ENCODE assay signal across 8 cellular contexts in the genomic region with DNA sequence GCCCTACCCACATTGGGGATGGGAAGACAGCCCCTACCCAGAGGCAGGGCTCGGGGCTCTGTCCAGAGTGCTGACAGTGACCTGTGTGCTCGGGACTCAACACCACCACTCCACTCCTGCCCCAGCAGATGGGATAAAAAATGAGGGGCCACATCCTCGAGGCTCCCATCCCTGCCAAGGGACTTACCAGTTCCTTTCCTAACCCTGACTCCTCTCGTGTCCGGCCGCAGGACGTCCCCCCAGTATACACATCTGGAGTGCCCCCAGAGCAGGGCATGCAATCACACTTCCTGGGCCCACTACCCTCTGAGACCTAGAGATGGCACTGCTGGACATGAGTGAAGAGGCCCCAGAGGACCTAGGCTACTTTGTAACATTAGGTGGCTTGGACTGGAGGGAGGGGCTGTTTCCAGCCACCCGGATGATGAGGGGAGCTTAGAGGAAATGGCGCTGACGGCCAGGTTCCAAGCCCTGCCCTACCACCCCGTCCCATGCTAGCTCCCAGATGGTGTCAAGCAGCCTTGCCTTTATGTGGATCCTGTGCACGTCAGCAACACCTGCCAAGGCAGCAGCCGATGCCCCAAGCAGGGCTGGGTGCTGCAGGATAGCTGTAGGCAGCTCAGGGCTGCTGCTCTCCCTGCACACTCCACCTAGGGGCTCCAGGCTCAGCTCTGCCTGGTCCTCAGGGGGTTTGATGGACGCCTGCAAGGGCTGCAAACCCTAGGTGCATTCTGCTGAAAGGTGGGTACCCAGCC.
DNase-seq lines count a peak whose midpoint lies in the region; ATAC-seq and TF ChIP-seq lines count a peak whose summit lies in the region.

No MANE protein-coding gene starts in this region.

- H3K36me3 ChIP-seq in Karpas-422 (ENCODE audit: insufficient read depth, low read length) = no peaks in the 10 kb centered on the region

- H3K4me3 ChIP-seq in HFF-Myc (replicated peaks; ENCODE audit: low read depth, low read length) (no peak overlapping the region), Karpas-422 (ENCODE audit: low read length) (no peak overlapping the region)

- H3K9me3 ChIP-seq in T-helper 17 cell (ENCODE audit: control insufficient read depth, low read length, poor library complexity, severe bottlenecking) = no peaks in the 10 kb centered on the region
- H3K9me3 ChIP-seq in Karpas-422 (ENCODE audit: low read length) = no peaks in the 10 kb centered on the region

- H3K36me3 Mint-ChIP-seq in CD14-positive monocyte (peaks cover 35 to 37% of the 10 kb centered on the region in 2 donors), T-helper 17 cell (ENCODE audit: low read depth) (peaks cover 4% of the 10 kb centered on the region)
- peaks cover 8% of the 10 kb centered on the region for H3K36me3 Mint-ChIP-seq in activated naive CD4-positive, alpha-beta T cell treated with anti-CD3 and anti-CD28 coated beads, Interleukin-2, amount 10 ng/mL, durations not matched to agents 7 days and 5 days

- no peak overlapping the region for H3K9ac ChIP-seq in Karpas-422 (ENCODE audit: low read length)

- no peaks in the 10 kb centered on the region for H3K9me3 Mint-ChIP-seq in CD14-positive monocyte
- H3K9me3 Mint-ChIP-seq in activated naive CD4-positive, alpha-beta T cell treated with anti-CD3 and anti-CD28 coated beads, Interleukin-2, amount 10 ng/mL, durations not matched to agents 7 days and 5 days = no peaks in the 10 kb centered on the region

- H3K9me2 ChIP-seq in Karpas-422 (replicated peaks; ENCODE audit: insufficient read depth, low read length) = no peaks in the 10 kb centered on the region

- no peak overlapping the region for H3K4me3 Mint-ChIP-seq in CD14-positive monocyte
- H3K4me3 Mint-ChIP-seq in T-helper 17 cell = no peak overlapping the region
- H3K4me3 Mint-ChIP-seq in activated naive CD4-positive, alpha-beta T cell treated with anti-CD3 and anti-CD28 coated beads, Interleukin-2, amount 10 ng/mL, durations not matched to agents 7 days and 5 days = no peak overlapping the region

- DNase-seq in CD14-positive monocyte (ENCODE audit: low spot score) = peak; percentile 43
- no peak for DNase-seq in HFF-Myc (ENCODE audit: extremely low read depth, low read depth)
- no peak for DNase-seq in T-helper 17 cell
- DNase-seq in left lobe of liver (ENCODE audit: low spot score) = peak; percentile 44
- no peak for DNase-seq in Karpas-422
- DNase-seq in activated naive CD4-positive, alpha-beta T cell treated with anti-CD3 and anti-CD28 coated beads, Interleukin-2, amount 10 ng/mL, durations not matched to agents 7 days and 5 days = no peak
- DNase-seq in hippocampal formation (lab: John Stamatoyannopoulos, UW) = no peak

- TF ChIP-seq CTCF in CD14-positive monocyte (IDR thresholded peaks at IDR 0.05) (no peak), HFF-Myc (IDR thresholded peaks at IDR 0.05; ENCODE audit: low read depth, low read length, missing control alignments) (peak; percentile 7)

- no peak overlapping the region for H3K27ac ChIP-seq in Karpas-422 (ENCODE audit: low read length)

- H3K27ac Mint-ChIP-seq in CD14-positive monocyte = peak overlapping the region in 1 of 7 donors; percentile 18
- H3K27ac Mint-ChIP-seq in T-helper 17 cell = no peak overlapping the region
- no peak overlapping the region for H3K27ac Mint-ChIP-seq in activated naive CD4-positive, alpha-beta T cell treated with anti-CD3 and anti-CD28 coated beads, Interleukin-2, amount 10 ng/mL, durations not matched to agents 7 days and 5 days

- CTCF ChIA-PET in activated naive CD4-positive, alpha-beta T cell treated with anti-CD3 and anti-CD28 coated beads, Interleukin-2, amount 10 ng/mL, durations not matched to agents 7 days and 5 days (lab: Charles Lee) = no interaction called here

- H3K4me1 ChIP-seq in Karpas-422 (ENCODE audit: low read length) = no peaks in the 10 kb centered on the region

- no peak overlapping the region for H3K4me2 ChIP-seq in Karpas-422 (ENCODE audit: low read depth, low read length, poor library complexity, severe bottlenecking)

- ATAC-seq in T-helper 17 cell (peak; percentile 22), left lobe of liver (peak; percentile 60), HG02840 (IDR thresholded peaks at IDR 0.05; ENCODE audit: low FRiP score, unreplicated experiment) (no peak)

- peaks cover 8% of the 10 kb centered on the region for H3K4me1 Mint-ChIP-seq in CD14-positive monocyte
- peaks cover 10% of the 10 kb centered on the region for H3K4me1 Mint-ChIP-seq in T-helper 17 cell
- no peaks in the 10 kb centered on the region for H3K4me1 Mint-ChIP-seq in activated naive CD4-positive, alpha-beta T cell treated with anti-CD3 and anti-CD28 coated beads, Interleukin-2, amount 10 ng/mL, durations not matched to agents 7 days and 5 days

- intact Hi-C loops in CD14-positive monocyte (cut with micrococcal nuclease) = no loop called here

- no peaks in the 10 kb centered on the region for H3K27me3 ChIP-seq in Karpas-422 (ENCODE audit: low read length)

- no peak overlapping the region for H2AFZ ChIP-seq in Karpas-422 (ENCODE audit: low read length)

- 0 out of 2 replicates have a peak, but pooled peaks cover 7% of the 10 kb centered on the region for H4K20me1 ChIP-seq in Karpas-422 (ENCODE audit: insufficient read depth, low read depth, low read length)

- no peaks in the 10 kb centered on the region for H3K79me2 ChIP-seq in Karpas-422 (ENCODE audit: low read length)

- H3K27me3 Mint-ChIP-seq in CD14-positive monocyte (ENCODE audit: low read depth in 3 of 3) (peaks cover 11 to 14% (median 14%) of the 10 kb centered on the region in 3 donors), T-helper 17 cell (peaks cover 5% of the 10 kb centered on the region)
- peaks cover 22% of the 10 kb centered on the region for H3K27me3 Mint-ChIP-seq in activated naive CD4-positive, alpha-beta T cell treated with anti-CD3 and anti-CD28 coated beads, Interleukin-2, amount 10 ng/mL, durations not matched to agents 7 days and 5 days

Comparison
In these comparisons a context has a peak if more than half of its experiments do, and no peak if none do; other contexts are left out.
1. DNase-seq: peak in CD14-positive monocyte (single experiment) and left lobe of liver (single experiment); none in HFF-Myc (single experiment), T-helper 17 cell (0 of 3), Karpas-422 (single experiment), activated naive CD4-positive, alpha-beta T cell treated with anti-CD3 and anti-CD28 coated beads, Interleukin-2, amount 10 ng/mL, durations not matched to agents 7 days and 5 days (single experiment) and hippocampal formation (0 of 2).